ENCODE assay signal across 10 cellular contexts in the genomic region with DNA sequence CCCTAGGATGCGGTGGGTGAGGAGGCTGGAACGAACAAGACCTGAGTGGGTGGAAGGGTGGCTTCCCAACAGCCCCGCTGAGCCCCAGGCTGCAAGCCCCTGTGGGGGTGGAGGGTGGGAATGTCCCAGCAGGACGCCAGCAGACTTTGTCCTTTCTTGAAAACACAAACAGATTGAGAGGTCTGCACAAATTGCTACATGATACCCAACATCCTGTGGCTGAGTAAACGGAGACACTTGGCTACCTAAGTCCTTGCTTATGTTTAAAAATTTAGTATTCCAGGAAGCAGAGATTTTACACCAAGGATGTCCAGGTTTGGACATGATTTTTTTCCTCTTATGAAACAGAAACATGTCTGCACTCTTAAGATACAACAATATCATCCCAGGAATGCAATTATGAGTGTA. TPM values are rescaled to one million over a fixed set of nuclear protein-coding genes. Genes with fewer than 3 reads are reported as not detected.
A peak's percentile ranks its signal among the peaks of the same experiment; 100 is the strongest.
DNase-seq lines count a peak whose midpoint lies in the region; ATAC-seq and TF ChIP-seq lines count a peak whose summit lies in the region.
"Had no signal": no experiment of that assay in that cellular context is flagged by ENCODE, and none has a peak within 500 bp of the region (broad histone marks: within the 10 kb centered on the region; RNA-seq: fewer than 3 reads in every experiment).

No MANE protein-coding gene starts in this region.

- H3K9me3 Mint-ChIP-seq in HFFc6 (no peaks in the 10 kb centered on the region), nephron progenitor cell (no peaks in the 10 kb centered on the region)
- no peaks in the 10 kb centered on the region for H3K9me3 Mint-ChIP-seq in activated T-helper 17 cell treated with anti-CD3 and anti-CD28 coated beads, Interleukin-2, amount 50 U/mL, for 72 hours
- H3K9me3 Mint-ChIP-seq: neural crest cell had no signal

- H3K36me3 Mint-ChIP-seq in HFFc6 (ENCODE audit: low read depth) (no peaks in the 10 kb centered on the region), nephron progenitor cell (ENCODE audit: low read depth) (no peaks in the 10 kb centered on the region)
- H3K36me3 Mint-ChIP-seq in activated T-helper 17 cell treated with anti-CD3 and anti-CD28 coated beads, Interleukin-2, amount 50 U/mL, for 72 hours (ENCODE audit: low read depth): no peaks in the 10 kb centered on the region

- H3K27ac Mint-ChIP-seq in HFFc6 (peak overlapping the region; percentile 23; the same call in 1 of the 2 replicates), nephron progenitor cell (peak overlapping the region; percentile 93)
- no peak overlapping the region for H3K27ac Mint-ChIP-seq in activated T-helper 17 cell treated with anti-CD3 and anti-CD28 coated beads, Interleukin-2, amount 50 U/mL, for 72 hours

- H3K27me3 ChIP-seq in ACC112 (ENCODE audit: insufficient read depth, low read length): no peaks in the 10 kb centered on the region

- no peaks in the 10 kb centered on the region for H3K79me2 ChIP-seq in ACC112 (ENCODE audit: control insufficient read depth, insufficient read depth, low read length, unreplicated experiment)

- H3K4me1 Mint-ChIP-seq in HFFc6 (ENCODE audit: low read depth) (peaks cover 18% of the 10 kb centered on the region), nephron progenitor cell (peaks cover 62% of the 10 kb centered on the region)
- no peaks in the 10 kb centered on the region for H3K4me1 Mint-ChIP-seq in activated T-helper 17 cell treated with anti-CD3 and anti-CD28 coated beads, Interleukin-2, amount 50 U/mL, for 72 hours

- H3K27ac ChIP-seq in ACC112 (ENCODE audit: low read depth, low read length): no peak overlapping the region

- H3K36me3 ChIP-seq in ACC112 (ENCODE audit: insufficient read depth, low read length): no peaks in the 10 kb centered on the region

- peak overlapping the region; percentile 83 for H2AFZ ChIP-seq in ACC112 (ENCODE audit: low read length, unreplicated experiment)

- no peak for DNase-seq in HFFc6
- peak; percentile 86 for DNase-seq in choroid plexus epithelial cell (ENCODE audit: low read depth)
- DNase-seq in nephron progenitor cell: peak; percentile 24
- DNase-seq in glomerular visceral epithelial cell (ENCODE audit: extremely low spot score): no peak
- DNase-seq: activated naive CD4-positive, alpha-beta T cell treated with anti-CD3 and anti-CD28 coated beads, Interleukin-2, amount 50 U/mL, for 16 hours had no signal

- peaks cover 15% of the 10 kb centered on the region for H3K4me1 ChIP-seq in ACC112 (ENCODE audit: control insufficient read depth, insufficient read depth, low read length, unreplicated experiment)

- H3K4me3 Mint-ChIP-seq in HFFc6 (peak overlapping the region; percentile 20; the same call in 1 of the 2 replicates), nephron progenitor cell (peak overlapping the region; percentile 54)
- H3K4me3 Mint-ChIP-seq in activated T-helper 17 cell treated with anti-CD3 and anti-CD28 coated beads, Interleukin-2, amount 50 U/mL, for 72 hours: no peak overlapping the region
- H3K4me3 Mint-ChIP-seq: neural crest cell had no signal

- no peaks in the 10 kb centered on the region for H3K27me3 Mint-ChIP-seq in HFFc6 (ENCODE audit: insufficient read depth)
- H3K27me3 Mint-ChIP-seq in nephron progenitor cell (ENCODE audit: low read depth, poor library complexity): no peaks in the 10 kb centered on the region
- peaks cover 18% of the 10 kb centered on the region for H3K27me3 Mint-ChIP-seq in activated T-helper 17 cell treated with anti-CD3 and anti-CD28 coated beads, Interleukin-2, amount 50 U/mL, for 72 hours

- H3K4me3 ChIP-seq in ACC112 (ENCODE audit: low read depth, low read length) (peak overlapping the region; percentile 49; the same call in 1 of the 2 replicates), choroid plexus epithelial cell (ENCODE audit: low read depth, low read length) (no peak overlapping the region)

- ATAC-seq in GM21529 (IDR thresholded peaks at IDR 0.05; ENCODE audit: unreplicated experiment): no peak
- ATAC-seq in activated T-helper 17 cell treated with anti-CD3 and anti-CD28 coated beads, Interleukin-2, amount 50 U/mL, for 72 hours (replicated peaks): no peak
- no peak for ATAC-seq in GM19324 (IDR thresholded peaks at IDR 0.05; ENCODE audit: low FRiP score, unreplicated experiment)

- TF ChIP-seq CTCF in HFFc6 (IDR thresholded peaks at IDR 0.05) (no peak), choroid plexus epithelial cell (conservative IDR thresholded peaks at IDR 0.05; ENCODE audit: low read depth, low read length) (no peak), nephron progenitor cell (IDR thresholded peaks at IDR 0.05) (no peak)

RNA-seq across cellular contexts. Expression of a gene that starts 11.8 kb away (rescaled TPM):
- 100 to 1,000 TPM; 150 to 457 (median 176) TPM for total RNA-seq in HFFc6 (2021; fragmentation: NEBNext Ultra II Directional; extraction: Animal tissue kit (Norgen Biotek cat#: 25700))
- not detected for total RNA-seq in activated T-helper 17 cell treated with anti-CD3 and anti-CD28 coated beads, Interleukin-2, amount 50 U/mL, for 72 hours

Comparison
In these comparisons a context has a peak if more than half of its experiments do, and no peak if none do; other contexts are left out.
1. DNase-seq: peak in choroid plexus epithelial cell (single experiment) and nephron progenitor cell (single experiment); none in HFFc6 (single experiment) and glomerular visceral epithelial cell (single experiment).
2. RNA of a gene that starts 11.8 kb away (total RNA-seq): 150 to 457 TPM in HFFc6; not detected in activated T-helper 17 cell treated with anti-CD3 and anti-CD28 coated beads, Interleukin-2, amount 50 U/mL, for 72 hours; every median in the first group is over 100 times any median in the second.